ENCODE assay signal across 16 cellular contexts in genomic region chr14:52863339-52863700, GRCh38.
DNase-seq lines count a peak whose midpoint lies in the region; ATAC-seq, FAIRE-seq and TF ChIP-seq lines count a peak whose summit lies in the region.
"Had no signal": no experiment of that assay in that cellular context is flagged by ENCODE, and none has a peak within 500 bp of the region (broad histone marks: within the 10 kb centered on the region; RNA-seq: fewer than 3 reads in every experiment).

No MANE protein-coding gene starts in this region.

- intact Hi-C loops in esophagus muscularis mucosa (cut with DNase I) (no loop called here), aorta (cut with DNase I) (no loop called here)

- H3K9me3 ChIP-seq in A549: no peaks in the 10 kb centered on the region
- H3K9me3 ChIP-seq in esophagus muscularis mucosa: no peaks in the 10 kb centered on the region
- no peaks in the 10 kb centered on the region for H3K9me3 ChIP-seq in osteoblast (ENCODE audit: low read depth, low read length)
- H3K9me3 ChIP-seq in SJCRH30 (replicated peaks): no peaks in the 10 kb centered on the region
- H3K9me3 ChIP-seq in aorta (ENCODE audit: control insufficient read depth, low read length): no peaks in the 10 kb centered on the region

- 85% methylated on average over 1 of the region's 1 CpG for WGBS in A549 (ENCODE audit: missing lambda C conversion rate)
- 61% methylated on average over 1 of the region's 1 CpG for WGBS in esophagus muscularis mucosa
- WGBS in aorta, 2 donors: 29 to 38% methylated on average over 1 of the region's 1 CpG

- DNase-seq in A549 (ENCODE audit: low read depth in 1 of 2, low spot score in 1 of 2) (no peak), LHCN-M2 (ENCODE audit: low read depth) (peak; percentile 20), esophagus muscularis mucosa (ENCODE audit: extremely low spot score) (no peak), osteoblast (ENCODE audit: insufficient read length, low spot score, missing footprints) (no peak), SJCRH30 (no peak), A172 (ENCODE audit: low spot score) (no peak), aorta (no peak)
- DNase-seq: activated CD4-positive, alpha-beta T cell treated with anti-CD3 and anti-CD28 coated beads, Interleukin-2, amount 50 U/mL, for 4 hours; central memory CD4-positive, alpha-beta T cell; occipital lobe; stimulated activated naive B cell treated with anti-CD40 and anti-IgM and Interleukin-4, amounts not matched to agents 10 μg/mL and 1 μg/mL and 100 μg/mL, for 72 hours had no signal

- no peaks in the 10 kb centered on the region for H3K4me1 Mint-ChIP-seq in stimulated activated memory B cell treated with anti-CD40 and anti-IgM and Interleukin-4, amounts not matched to agents 10 μg/mL and 1 μg/mL and 100 μg/mL, for 72 hours
- H3K4me1 Mint-ChIP-seq: activated naive CD4-positive, alpha-beta T cell treated with anti-CD3 and anti-CD28 coated beads, Interleukin-2, amount 50 U/mL, for 24 hours; IgD-negative memory B cell; stimulated activated naive B cell treated with anti-CD40 and anti-IgM and Interleukin-4, amounts not matched to agents 10 μg/mL and 1 μg/mL and 100 μg/mL, for 72 hours had no signal

- H3K4me3 ChIP-seq in A549 (no peak overlapping the region), esophagus muscularis mucosa (no peak overlapping the region), osteoblast (ENCODE audit: insufficient read depth, low read length) (no peak overlapping the region), SJCRH30 (no peak overlapping the region), aorta (ENCODE audit: low read length in 2 of 2) (no peak overlapping the region)

- no peak for TF ChIP-seq RAD21 in A549 (conservative IDR thresholded peaks at IDR 0.05 in 1 of 2, IDR thresholded peaks at IDR 0.05 in 1 of 2)

- POLR2A ChIA-PET in A549 (lab: Yijun Ruan, JAX): no interaction called here

- H3K27me3 ChIP-seq in esophagus muscularis mucosa (no peaks in the 10 kb centered on the region), osteoblast (ENCODE audit: insufficient read depth, low read length) (no peaks in the 10 kb centered on the region), SJCRH30 (no peaks in the 10 kb centered on the region), aorta (ENCODE audit: control insufficient read depth in 1 of 2, insufficient read depth in 2 of 2, low read length in 1 of 2) (no peaks in the 10 kb centered on the region)

- H3K4me2 ChIP-seq in A549: 0 out of 3 replicates have a peak overlapping the region, but pooled peaks have one; percentile 6
- peak overlapping the region; percentile 66 for H3K4me2 ChIP-seq in osteoblast (ENCODE audit: insufficient read depth, low read length)

- peaks cover 8% of the 10 kb centered on the region; the same call in 2 of the 3 replicates for H3K4me1 ChIP-seq in A549
- peaks cover 7 to 81% (median 66%) of the 10 kb centered on the region in 4 donors for H3K4me1 ChIP-seq in esophagus muscularis mucosa
- peaks cover 27% of the 10 kb centered on the region for H3K4me1 ChIP-seq in osteoblast (ENCODE audit: insufficient read depth, low read length)
- no peaks in the 10 kb centered on the region for H3K4me1 ChIP-seq in SJCRH30
- H3K4me1 ChIP-seq in aorta (ENCODE audit: control insufficient read depth in 1 of 2, insufficient read depth in 2 of 2, low read length in 2 of 2): peaks cover 0 to 3% of the 10 kb centered on the region in 2 donors

- no peak overlapping the region for H3K27ac Mint-ChIP-seq in stimulated activated memory B cell treated with anti-CD40 and anti-IgM and Interleukin-4, amounts not matched to agents 10 μg/mL and 1 μg/mL and 100 μg/mL, for 72 hours
- H3K27ac Mint-ChIP-seq: activated naive CD4-positive, alpha-beta T cell treated with anti-CD3 and anti-CD28 coated beads, Interleukin-2, amount 50 U/mL, for 24 hours; IgD-negative memory B cell; stimulated activated naive B cell treated with anti-CD40 and anti-IgM and Interleukin-4, amounts not matched to agents 10 μg/mL and 1 μg/mL and 100 μg/mL, for 72 hours had no signal

- no peak for ATAC-seq in A549
- no peak for ATAC-seq in aorta (ENCODE audit: low FRiP score)
- no peak for ATAC-seq in stimulated activated memory B cell treated with anti-CD40 and anti-IgM and Interleukin-4, amounts not matched to agents 10 μg/mL and 1 μg/mL and 100 μg/mL, for 72 hours
- ATAC-seq: stimulated activated naive B cell treated with anti-CD40 and anti-IgM and Interleukin-4, amounts not matched to agents 10 μg/mL and 1 μg/mL and 100 μg/mL, for 72 hours had no signal

- H4K20me1 ChIP-seq in osteoblast (ENCODE audit: insufficient read depth, low read length): no peaks in the 10 kb centered on the region

- H3K27me3 Mint-ChIP-seq in stimulated activated memory B cell treated with anti-CD40 and anti-IgM and Interleukin-4, amounts not matched to agents 10 μg/mL and 1 μg/mL and 100 μg/mL, for 72 hours: no peaks in the 10 kb centered on the region
- H3K27me3 Mint-ChIP-seq: activated naive CD4-positive, alpha-beta T cell treated with anti-CD3 and anti-CD28 coated beads, Interleukin-2, amount 50 U/mL, for 24 hours; IgD-negative memory B cell; stimulated activated naive B cell treated with anti-CD40 and anti-IgM and Interleukin-4, amounts not matched to agents 10 μg/mL and 1 μg/mL and 100 μg/mL, for 72 hours had no signal

- H3K27ac ChIP-seq in A549 (no peak overlapping the region), esophagus muscularis mucosa (replicated peaks in 1 of 4) (peak overlapping the region; percentile 29 to 62 (median 54)), osteoblast (ENCODE audit: low read depth, low read length) (peak overlapping the region; percentile 71), SJCRH30 (no peak overlapping the region), aorta (ENCODE audit: low read depth in 1 of 2, low read length in 2 of 2) (peak overlapping the region in 1 of 2 donors; percentile 43)

- no peaks in the 10 kb centered on the region for H3K9me3 Mint-ChIP-seq in stimulated activated memory B cell treated with anti-CD40 and anti-IgM and Interleukin-4, amounts not matched to agents 10 μg/mL and 1 μg/mL and 100 μg/mL, for 72 hours
- H3K9me3 Mint-ChIP-seq: activated naive CD4-positive, alpha-beta T cell treated with anti-CD3 and anti-CD28 coated beads, Interleukin-2, amount 50 U/mL, for 24 hours; IgD-negative memory B cell; stimulated activated naive B cell treated with anti-CD40 and anti-IgM and Interleukin-4, amounts not matched to agents 10 μg/mL and 1 μg/mL and 100 μg/mL, for 72 hours had no signal

- peaks cover 11 to 86% (median 60%) of the 10 kb centered on the region in 4 donors for H3K36me3 ChIP-seq in esophagus muscularis mucosa
- peaks cover 83% of the 10 kb centered on the region for H3K36me3 ChIP-seq in osteoblast (ENCODE audit: insufficient read depth, low read length)
- peaks cover 47% of the 10 kb centered on the region for H3K36me3 ChIP-seq in SJCRH30
- peaks cover 3 to 7% of the 10 kb centered on the region in 2 donors for H3K36me3 ChIP-seq in aorta (ENCODE audit: control insufficient read depth in 1 of 2, insufficient read depth in 2 of 2, low read length in 1 of 2)

- no peaks in the 10 kb centered on the region for H3K36me3 Mint-ChIP-seq in stimulated activated memory B cell treated with anti-CD40 and anti-IgM and Interleukin-4, amounts not matched to agents 10 μg/mL and 1 μg/mL and 100 μg/mL, for 72 hours
- H3K36me3 Mint-ChIP-seq: activated naive CD4-positive, alpha-beta T cell treated with anti-CD3 and anti-CD28 coated beads, Interleukin-2, amount 50 U/mL, for 24 hours; IgD-negative memory B cell; stimulated activated naive B cell treated with anti-CD40 and anti-IgM and Interleukin-4, amounts not matched to agents 10 μg/mL and 1 μg/mL and 100 μg/mL, for 72 hours had no signal

- H3K79me2 ChIP-seq in osteoblast (ENCODE audit: insufficient read depth, low read length): peaks cover 43% of the 10 kb centered on the region

- no peak for FAIRE-seq in A549 (lab: Jason Lieb, UNC)
- FAIRE-seq: frontal cortex, RCC 7860 had no signal

- H3K4me3 Mint-ChIP-seq in stimulated activated memory B cell treated with anti-CD40 and anti-IgM and Interleukin-4, amounts not matched to agents 10 μg/mL and 1 μg/mL and 100 μg/mL, for 72 hours: no peak overlapping the region
- H3K4me3 Mint-ChIP-seq: activated naive CD4-positive, alpha-beta T cell treated with anti-CD3 and anti-CD28 coated beads, Interleukin-2, amount 50 U/mL, for 24 hours; IgD-negative memory B cell; stimulated activated naive B cell treated with anti-CD40 and anti-IgM and Interleukin-4, amounts not matched to agents 10 μg/mL and 1 μg/mL and 100 μg/mL, for 72 hours had no signal

- TF ChIP-seq POLR2A in A549 (IDR thresholded peaks at IDR 0.05; ENCODE audit: low read length): no peak
- TF ChIP-seq POLR2A in esophagus muscularis mucosa (IDR thresholded peaks at IDR 0.05; ENCODE audit: low read depth): no peak

- no peak for TF ChIP-seq CTCF in A549 (IDR thresholded peaks at IDR 0.05)
- TF ChIP-seq CTCF in esophagus muscularis mucosa (IDR thresholded peaks at IDR 0.05): no peak
- no peak for TF ChIP-seq CTCF in osteoblast (IDR thresholded peaks at IDR 0.05; ENCODE audit: extremely low read depth, low read depth, low read length)

- no peak overlapping the region for H2AFZ ChIP-seq in osteoblast (ENCODE audit: low read length)

- CTCF ChIA-PET in A549 (lab: Yijun Ruan, JAX): interaction anchor here (1.3 kb wide), 1 partner anchor 40 kb away, joined by 3 read pairs; no protein-coding TSS in a partner anchor

- TF ChIP-seq EP300 in A549 (IDR thresholded peaks at IDR 0.05) (no peak), esophagus muscularis mucosa (IDR thresholded peaks at IDR 0.05) (no peak)

TF ChIP-seq in A549, 52 proteins besides CTCF, POLR2A, EP300 and RAD21 (continues in another document):
- no peak for TF ChIP-seq JUN (IDR thresholded peaks at IDR 0.05)
- no peak for TF ChIP-seq KDM1A (IDR thresholded peaks at IDR 0.05; ENCODE audit: low read depth)
- TF ChIP-seq NFE2L2 (conservative IDR thresholded peaks at IDR 0.05; ENCODE audit: low read length): no peak
- TF ChIP-seq FOSB (CRISPR knock-in tag; IDR thresholded peaks at IDR 0.05): no peak
- TF ChIP-seq HMGXB4 (CRISPR knock-in tag; IDR thresholded peaks at IDR 0.05; ENCODE audit: borderline replicate concordance): no peak
- TF ChIP-seq RCOR1 (IDR thresholded peaks at IDR 0.05; ENCODE audit: low read depth, low read length): no peak
- no peak for TF ChIP-seq HOXA7 (CRISPR knock-in tag; IDR thresholded peaks at IDR 0.05)
- no peak for TF ChIP-seq RNF2 (IDR thresholded peaks at IDR 0.05; ENCODE audit: borderline replicate concordance, low read depth)

Comparison
In these comparisons a context has a peak if more than half of its experiments do, and no peak if none do; other contexts are left out.
1. H3K27ac ChIP-seq: peak in esophagus muscularis mucosa (4 of 4) and osteoblast (single experiment); none in A549 (0 of 2) and SJCRH30 (single experiment).